ENCODE assay signal across 16 cellular contexts in genomic region chr2:121136323-121136722, GRCh38.
"Had no signal": no experiment of that assay in that cellular context is flagged by ENCODE, and none has a peak within 500 bp of the region (broad histone marks: within the 10 kb centered on the region; RNA-seq: fewer than 3 reads in every experiment).

No MANE protein-coding gene starts in this region.

- H3K9me3 Mint-ChIP-seq: activated T-cell treated with anti-CD3 and anti-CD28 coated beads, Interleukin-2, amount 50 U/mL, for 24 hours had no signal

- H3K9me3 ChIP-seq: thoracic aorta, upper lobe of right lung had no signal

- H3K36me3 ChIP-seq: cardiac muscle cell, thoracic aorta, upper lobe of right lung had no signal

- H3K27ac Mint-ChIP-seq: activated T-cell treated with anti-CD3 and anti-CD28 coated beads, Interleukin-2, amount 50 U/mL, for 24 hours; endodermal cell; naive thymus-derived CD8-positive, alpha-beta T cell had no signal

- H3K36me3 Mint-ChIP-seq: naive thymus-derived CD8-positive, alpha-beta T cell had no signal

- H3K27ac ChIP-seq: cardiac muscle cell, dorsolateral prefrontal cortex, thoracic aorta, upper lobe of right lung had no signal

- DNase-seq: activated CD4-positive, alpha-beta T cell treated with anti-CD3 and anti-CD28 coated beads, Interleukin-2, amount 50 U/mL, for 48 hours; activated CD4-positive, CD25-positive, alpha-beta regulatory T cell treated with anti-CD3 and anti-CD28 coated beads, Interleukin-2, amount 50 U/mL, for 72 hours; activated naive CD4-positive, alpha-beta T cell treated with anti-CD3 and anti-CD28 coated beads, Interleukin-2, amount 50 U/mL, for 16 hours; activated T-cell treated with anti-CD3 and anti-CD28 coated beads, Interleukin-2, amount 50 U/mL, for 24 hours; dorsolateral prefrontal cortex; endodermal cell; islet precursor cell; mammary epithelial cell; naive thymus-derived CD8-positive, alpha-beta T cell; retina; stimulated activated CD4-positive, alpha-beta T cell treated with anti-CD3 and anti-CD28 coated beads, Interleukin-12 subunit alpha, Interleukin-12 subunit beta, amount 100 ng/mL, for 4 hours; stimulated activated CD4-positive, alpha-beta T cell treated with anti-CD3 and anti-CD28 coated beads, Interleukin-2, amount 100 ng/mL, for 24 hours; upper lobe of right lung had no signal

- H3K27me3 ChIP-seq: cardiac muscle cell, upper lobe of right lung had no signal

- H3K4me3 Mint-ChIP-seq: activated T-cell treated with anti-CD3 and anti-CD28 coated beads, Interleukin-2, amount 50 U/mL, for 24 hours; endodermal cell; naive thymus-derived CD8-positive, alpha-beta T cell had no signal

- H3K4me3 ChIP-seq: cardiac muscle cell, dorsolateral prefrontal cortex, thoracic aorta, upper lobe of right lung had no signal

- ATAC-seq: left lobe of liver; naive thymus-derived CD8-positive, alpha-beta T cell; upper lobe of right lung had no signal

- H3K4me1 ChIP-seq: upper lobe of right lung had no signal
